Comparison of ENCODE assay signal across 16 cellular contexts in the genomic region with DNA sequence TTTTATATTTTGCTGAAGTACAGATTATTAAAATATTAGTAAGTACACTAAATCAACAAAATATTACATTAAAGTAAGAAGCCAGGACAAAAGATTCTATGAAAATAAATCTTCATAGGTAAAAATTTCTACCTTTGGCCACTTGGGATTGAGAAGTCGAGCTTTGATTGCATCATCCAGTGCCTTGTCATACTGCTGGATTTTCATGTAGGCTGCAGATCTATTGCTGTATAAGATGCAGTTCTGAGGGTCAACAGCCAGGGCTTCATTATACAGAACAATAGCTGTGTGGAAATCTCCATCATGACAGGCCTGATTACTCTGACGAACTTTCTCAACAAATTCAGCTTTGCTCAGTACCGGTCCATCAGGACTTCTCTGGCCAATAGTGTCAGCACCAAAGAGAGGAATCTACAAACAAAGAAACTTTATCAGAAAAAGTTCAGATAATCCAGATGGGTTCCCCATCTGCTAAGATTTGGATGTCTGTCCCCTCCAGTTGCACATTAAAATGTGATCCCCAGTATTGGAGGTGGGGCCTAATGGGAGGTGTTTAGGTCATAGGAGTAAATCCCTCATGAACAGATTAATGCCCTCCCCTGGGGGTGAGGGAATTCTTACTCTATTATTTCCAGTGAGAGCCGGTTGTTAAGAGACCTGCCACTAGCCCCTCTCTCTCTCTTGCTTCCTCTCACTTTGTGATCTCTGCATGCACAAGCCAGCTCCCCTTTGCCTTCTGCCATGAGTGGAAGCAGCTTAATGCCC. TPM values are rescaled to one million over a fixed set of nuclear protein-coding genes. Genes with fewer than 3 reads are reported as not detected.
A peak's percentile ranks its signal among the peaks of the same experiment; 100 is the strongest.
DNase-seq lines count a peak whose midpoint lies in the region; ATAC-seq and TF ChIP-seq lines count a peak whose summit lies in the region.
"Had no signal": no experiment of that assay in that cellular context is flagged by ENCODE, and none has a peak within 500 bp of the region (broad histone marks: within the 10 kb centered on the region; RNA-seq: fewer than 3 reads in every experiment).

No MANE protein-coding gene starts in this region.

- RAD21 ChIA-PET in HCT116 (lab: Charles Lee; ENCODE audit: low non-redundant PET in 1 of 2, low total read pairs in 2 of 2, uncharacterized antibody in 2 of 2, unreplicated experiment in 2 of 2), result no interaction called here

- POLR2A ChIA-PET in A673 (lab: Charles Lee; ENCODE audit: low non-redundant PET) (interaction anchor here (0.6 kb wide), 1 partner anchor 314 kb away, joined by 5 read pairs; no protein-coding TSS in a partner anchor), HCT116 (lab: Charles Lee) (no interaction called here), GM10248 (lab: Yijun Ruan, JAX) (interaction anchor here (0.6 kb wide), 1 partner anchor 163 kb away, joined by 3 read pairs; no protein-coding TSS in a partner anchor)

- TF ChIP-seq CTCF in A673 (conservative IDR thresholded peaks at IDR 0.05; ENCODE audit: low read depth, low read length) (no peak), HCT116 (IDR thresholded peaks at IDR 0.05 in 2 of 3, conservative IDR thresholded peaks at IDR 0.05 in 1 of 3; ENCODE audit: borderline replicate concordance in 1 of 3, insufficient read depth in 1 of 3, low read depth in 2 of 3, low read length in 2 of 3) (no peak), fibroblast of the aortic adventitia (IDR thresholded peaks at IDR 0.05; ENCODE audit: insufficient read depth, low read length) (no peak), body of pancreas (IDR thresholded peaks at IDR 0.05) (no peak), GM10248 (IDR thresholded peaks at IDR 0.05; ENCODE audit: control extremely low read depth, extremely low read depth, low read depth, missing control alignments) (no peak)

- ATAC-seq in HCT116 (0 out of 2 replicates have a peak, but pooled peaks have one; percentile 46), body of pancreas (no peak)
- ATAC-seq: activated CD8-positive, alpha-beta T cell treated with anti-CD3 and anti-CD28 coated beads, Interleukin-2, amount 10 ng/mL, durations not matched to agents 7 days and 5 days; gastrocnemius medialis; SK-N-SH treated with all-trans-retinoic acid at 6 μM for 48 hours had no signal

- CTCF ChIA-PET in A673 (lab: Charles Lee), result interaction anchor here (0.5 kb wide), 1 partner anchor 23 kb away, joined by 3 read pairs; no protein-coding TSS in a partner anchor
- CTCF ChIA-PET in HCT116 (lab: Charles Lee), result no interaction called here
- CTCF ChIA-PET in GM10248 (lab: Yijun Ruan, JAX), result interaction anchor here (1.3 to 1.4 kb wide), 2 partner anchors 21 to 742 kb away, joined by 3 read pairs; no protein-coding TSS in a partner anchor

- H3K36me3 ChIP-seq in A673 (ENCODE audit: insufficient read depth, low read length, poor library complexity, severe bottlenecking), result no peaks in the 10 kb centered on the region
- H3K36me3 ChIP-seq in HCT116 (ENCODE audit: control insufficient read depth in 1 of 2, insufficient read depth in 2 of 2, low read length in 2 of 2), result no peaks in the 10 kb centered on the region
- no peaks in the 10 kb centered on the region for H3K36me3 ChIP-seq in body of pancreas (replicated peaks in 1 of 2; ENCODE audit: insufficient read depth in 1 of 2, low read depth in 2 of 2)
- H3K36me3 ChIP-seq: gastrocnemius medialis, prostate gland, thoracic aorta had no signal

- no peaks in the 10 kb centered on the region for H4K20me1 ChIP-seq in HCT116 (ENCODE audit: insufficient read depth)

- intact Hi-C loops in A673 (cut with micrococcal nuclease; ENCODE audit: unreplicated experiment), result no loop called here
- intact Hi-C loops in HCT116 (cut with micrococcal nuclease), result no loop called here
- intact Hi-C loops in body of pancreas (cut with DNase I), result no loop called here

- H3K4me2 ChIP-seq in HCT116 (ENCODE audit: low read length), result no peak overlapping the region

- H3K4me3 ChIP-seq in A673 (ENCODE audit: low read depth, low read length, poor library complexity, severe bottlenecking) (no peak overlapping the region), HCT116 (replicated peaks in 1 of 2; ENCODE audit: low read depth in 1 of 2, low read length in 2 of 2) (no peak overlapping the region), fibroblast of the aortic adventitia (ENCODE audit: low read depth, low read length) (no peak overlapping the region), body of pancreas (no peak overlapping the region)
- H3K4me3 ChIP-seq: gastrocnemius medialis, prostate gland, thoracic aorta had no signal

- H3K9me2 ChIP-seq in HCT116 (ENCODE audit: insufficient read depth), result no peaks in the 10 kb centered on the region

- BruUV-seq in A673 (replicated peaks; lab: Mats Ljungman, UMichigan) (no TSS peak), HCT116 (replicated peaks; lab: Mats Ljungman, UMichigan) (no TSS peak)

- 86 to 87% methylated on average over 4 of the region's 4 CpGs for WGBS in body of pancreas, 2 donors

- TF ChIP-seq POLR2A in HCT116 (IDR thresholded peaks at IDR 0.05; ENCODE audit: borderline replicate concordance, extremely low read depth, insufficient read depth, insufficient read length) (no peak), body of pancreas (IDR thresholded peaks at IDR 0.05) (no peak)

- H3K9ac ChIP-seq in HCT116 (ENCODE audit: low read length), result no peak overlapping the region

- TF ChIP-seq RAD21 in HCT116 (IDR thresholded peaks at IDR 0.05; ENCODE audit: low read depth), result no peak

- DNase-seq in A673 (ENCODE audit: low spot score), result peak; percentile 47
- DNase-seq in HCT116 (ENCODE audit: low read depth, low spot score), result peak; percentile 19
- DNase-seq in NCI-H82 (lab: John Stamatoyannopoulos, UW), result peak; percentile 95
- DNase-seq in fibroblast of the aortic adventitia (ENCODE audit: low read depth), result peak; percentile 30
- DNase-seq in body of pancreas, result no peak
- no peak for DNase-seq in GM10248 (ENCODE audit: extremely low spot score)
- DNase-seq in DMS53 treated with DMSO at 0.1 percent for 48 hours (lab: John Stamatoyannopoulos, UW; ENCODE audit: unreplicated experiment), result no peak
- no peak for DNase-seq in HT-29 (ENCODE audit: low spot score)
- DNase-seq: activated CD8-positive, alpha-beta T cell treated with anti-CD3 and anti-CD28 coated beads, Interleukin-2, amount 10 ng/mL, durations not matched to agents 7 days and 5 days; effector CD4-positive, alpha-beta T cell; gastrocnemius medialis; NCI-H2029 treated with DMSO at 0.1 percent for 48 hours; stimulated activated CD4-positive, alpha-beta T cell treated with anti-CD3 and anti-CD28 coated beads, Interleukin-15, amount 100 ng/mL, for 24 hours had no signal

- peak overlapping the region; percentile 55 for H2AFZ ChIP-seq in HCT116 (ENCODE audit: low read depth, low read length, poor library complexity, severe bottlenecking)

- peak overlapping the region; percentile 72 for H3K27ac ChIP-seq in A673 (ENCODE audit: low read depth, low read length, poor library complexity, severe bottlenecking)
- H3K27ac ChIP-seq in HCT116 (ENCODE audit: low read depth, low read length), result no peak overlapping the region
- H3K27ac ChIP-seq in body of pancreas, result no peak overlapping the region
- H3K27ac ChIP-seq: gastrocnemius medialis, prostate gland, thoracic aorta had no signal

- H3K27me3 ChIP-seq in A673 (replicated peaks; ENCODE audit: insufficient read depth, low read depth, low read length, poor library complexity) (no peaks in the 10 kb centered on the region), HCT116 (ENCODE audit: insufficient read depth, low read length) (no peaks in the 10 kb centered on the region), body of pancreas (no peaks in the 10 kb centered on the region)
- H3K27me3 ChIP-seq: gastrocnemius medialis had no signal

- H3K4me1 ChIP-seq in A673 (ENCODE audit: insufficient read depth, low read length, poor library complexity, severe bottlenecking) (peaks cover 17% of the 10 kb centered on the region), HCT116 (ENCODE audit: control insufficient read depth in 1 of 2, insufficient read depth in 2 of 2, low read length in 2 of 2) (no peaks in the 10 kb centered on the region), body of pancreas (peaks cover 6% of the 10 kb centered on the region)
- H3K4me1 ChIP-seq: gastrocnemius medialis, prostate gland had no signal

- H3K79me2 ChIP-seq in HCT116 (ENCODE audit: insufficient read depth, low read length), result no peaks in the 10 kb centered on the region

- H3K9me3 ChIP-seq in A673 (ENCODE audit: low read depth, low read length, poor library complexity, severe bottlenecking) (no peaks in the 10 kb centered on the region), HCT116 (ENCODE audit: control insufficient read depth in 1 of 2, insufficient read depth in 1 of 2, low read depth in 1 of 2, low read length in 2 of 2) (no peaks in the 10 kb centered on the region), body of pancreas (no peaks in the 10 kb centered on the region)
- H3K9me3 ChIP-seq: gastrocnemius medialis, prostate gland, thoracic aorta had no signal

TF ChIP-seq in HCT116, 20 proteins besides CTCF, POLR2A, EP300 and RAD21:
- TF ChIP-seq, protein P1, sequence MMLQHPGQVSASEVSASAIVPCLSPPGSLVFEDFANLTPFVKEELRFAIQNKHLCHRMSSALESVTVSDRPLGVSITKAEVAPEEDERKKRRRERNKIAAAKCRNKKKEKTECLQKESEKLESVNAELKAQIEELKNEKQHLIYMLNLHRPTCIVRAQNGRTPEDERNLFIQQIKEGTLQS (IDR thresholded peaks at IDR 0.05), result peak; percentile 62
- no peak for TF ChIP-seq EZH2phosphoT487 (IDR thresholded peaks at IDR 0.05; ENCODE audit: borderline replicate concordance)
- no peak for TF ChIP-seq SIN3A (IDR thresholded peaks at IDR 0.05; ENCODE audit: low read depth)

RNA-seq across cellular contexts. Expression of a gene that starts 50.0 kb away (rescaled TPM):
- 48.7 and 55.8 TPM in 2 replicates for total RNA-seq in A673 (2021)
- total RNA-seq in HCT116 (2021; ENCODE audit: unreplicated experiment), result 0.12 TPM
- 0.27 and 0.29 TPM in 2 replicates for polyA plus RNA-seq in HCT116 (2012)
- 37.5 and 55.8 TPM in 2 replicates for total RNA-seq in fibroblast of the aortic adventitia (ENCODE audit: low replicate concordance)
- total RNA-seq in body of pancreas, result 10 to 100 TPM; 21.0 to 87.3 TPM
- total RNA-seq in HT-29 (2014; rRNA removed; shearing (Covaris generic)), result under 0.01 TPM in 1 of 2 replicates, not detected in the other

Comparison
In these comparisons a context has a peak if more than half of its experiments do, and no peak if none do; other contexts are left out.
1. DNase-seq: peak in A673 (single experiment), HCT116 (single experiment), NCI-H82 (single experiment) and fibroblast of the aortic adventitia (single experiment); none in body of pancreas (0 of 4), GM10248 (single experiment), DMS53 treated with DMSO at 0.1 percent for 48 hours (single experiment) and HT-29 (single experiment).
2. RNA of a gene that starts 50.0 kb away (total RNA-seq): 21.0 to 87.3 TPM in body of pancreas, 37.5 to 55.8 TPM in fibroblast of the aortic adventitia and 48.7 to 55.8 TPM in A673; 0.12 TPM in HCT116 (single experiment) and under 0.01 TPM in HT-29; every median in the first group is over 10 times any median in the second.